In the genomic region with DNA sequence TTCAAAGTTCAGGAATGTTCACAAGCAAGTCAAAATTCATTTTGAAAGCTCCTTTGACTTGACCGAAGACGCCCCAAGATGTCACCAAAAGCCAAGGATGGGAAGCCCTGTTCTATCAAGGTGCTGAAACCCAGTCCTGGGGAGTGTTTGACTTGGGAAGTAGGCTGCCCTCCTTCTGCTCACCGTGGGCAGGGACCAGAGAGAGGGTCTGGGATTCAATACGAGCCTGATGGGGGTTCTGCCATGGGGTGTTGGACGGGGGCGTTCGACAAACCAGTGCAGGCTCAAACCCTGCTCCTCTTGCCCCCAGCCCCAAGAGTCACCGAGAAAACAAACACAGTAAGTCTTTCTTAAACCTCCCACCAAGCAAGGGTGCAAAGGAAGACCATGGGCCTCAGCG, we compare ENCODE assay signal across 37 cellular contexts.
"Had no signal": no experiment of that assay in that cellular context is flagged by ENCODE, and none has a peak within 500 bp of the region (broad histone marks: within the 10 kb centered on the region; RNA-seq: fewer than 3 reads in every experiment).

No MANE protein-coding gene starts in this region.

- H3K27ac Mint-ChIP-seq: activated B cell treated with CpG ODN at 0.5 μM for 24 hours; activated CD4-positive, alpha-beta memory T cell treated with anti-CD3 and anti-CD28 coated beads for 36 hours; activated CD8-positive, alpha-beta T cell treated with anti-CD3 and anti-CD28 coated beads for 36 hours; activated naive CD4-positive, alpha-beta T cell treated with anti-CD3 and anti-CD28 coated beads for 36 hours; activated naive CD4-positive, alpha-beta T cell treated with anti-CD3 and anti-CD28 coated beads, Interleukin-2, amount 50 U/mL, for 72 hours; activated naive CD8-positive, alpha-beta T cell treated with anti-CD3 and anti-CD28 coated beads for 36 hours; activated T-cell treated with anti-CD3 and anti-CD28 coated beads, Interleukin-2, amount 50 U/mL, for 72 hours; activated T-helper 1 cell treated with anti-CD3 and anti-CD28 coated beads, Interleukin-12 subunit alpha, Interleukin-12 subunit beta, Interleukin-2, Interleukin-4 antibody, amounts not matched to agents 30 ng/mL and 10 ng/mL and 1 ng/mL, durations not matched to agents 14 hours and 24 hours and 36 hours; activated T-helper 17 cell treated with anti-CD3 and anti-CD28 coated beads, Interleukin-2, amount 50 U/mL, for 72 hours; T-helper 1 cell treated with Interleukin-12 subunit alpha and Interleukin-12 subunit beta and Interleukin-4 antibody, amounts not matched to agents 30 μg/mL and 1 μg/mL, for 36 hours; T-helper 2 cell treated with Interferon-gamma antibody and Interleukin-4, amounts not matched to agents 5 μg/mL and 100 μg/mL, for 36 hours had no signal

- H3K4me1 Mint-ChIP-seq: activated T-helper 17 cell treated with anti-CD3 and anti-CD28 coated beads, Interleukin-2, amount 50 U/mL, for 72 hours; central memory CD8-positive, alpha-beta T cell had no signal

- H3K36me3 Mint-ChIP-seq: activated CD4-positive, alpha-beta memory T cell treated with anti-CD3 and anti-CD28 coated beads for 36 hours; activated naive CD4-positive, alpha-beta T cell treated with anti-CD3 and anti-CD28 coated beads, Interleukin-2, amount 50 U/mL, for 72 hours; activated naive CD8-positive, alpha-beta T cell treated with anti-CD3 and anti-CD28 coated beads for 36 hours had no signal

- H3K9me3 ChIP-seq: adrenal gland, body of pancreas, breast epithelium had no signal

- H3K9me3 Mint-ChIP-seq: activated B cell treated with CpG ODN at 0.5 μM for 24 hours; activated CD4-positive, alpha-beta memory T cell treated with anti-CD3 and anti-CD28 coated beads for 36 hours; activated CD8-positive, alpha-beta T cell treated with anti-CD3 and anti-CD28 coated beads for 36 hours; activated naive CD4-positive, alpha-beta T cell treated with anti-CD3 and anti-CD28 coated beads for 36 hours; activated naive CD4-positive, alpha-beta T cell treated with anti-CD3 and anti-CD28 coated beads, Interleukin-2, amount 50 U/mL, for 72 hours; activated naive CD8-positive, alpha-beta T cell treated with anti-CD3 and anti-CD28 coated beads for 36 hours; activated T-cell treated with anti-CD3 and anti-CD28 coated beads, Interleukin-2, amount 50 U/mL, for 4 hours; activated T-cell treated with anti-CD3 and anti-CD28 coated beads, Interleukin-2, amount 50 U/mL, for 72 hours; activated T-helper 1 cell treated with anti-CD3 and anti-CD28 coated beads, Interleukin-12 subunit alpha, Interleukin-12 subunit beta, Interleukin-2, Interleukin-4 antibody, amounts not matched to agents 30 ng/mL and 10 ng/mL and 1 ng/mL, durations not matched to agents 14 hours and 24 hours and 36 hours; activated T-helper 17 cell treated with anti-CD3 and anti-CD28 coated beads, Interleukin-2, amount 50 U/mL, for 72 hours; central memory CD8-positive, alpha-beta T cell; T-helper 1 cell treated with Interleukin-12 subunit alpha and Interleukin-12 subunit beta and Interleukin-4 antibody, amounts not matched to agents 30 μg/mL and 1 μg/mL, for 36 hours; T-helper 2 cell treated with Interferon-gamma antibody and Interleukin-4, amounts not matched to agents 5 μg/mL and 100 μg/mL, for 36 hours had no signal

- H3K36me3 ChIP-seq: adrenal gland, brain microvascular endothelial cell, breast epithelium, cardiac muscle cell had no signal

- H3K27me3 ChIP-seq: body of pancreas, brain microvascular endothelial cell, breast epithelium, cardiac muscle cell had no signal

- H3K4me3 Mint-ChIP-seq: activated B cell treated with CpG ODN at 0.5 μM for 24 hours; activated CD4-positive, alpha-beta memory T cell treated with anti-CD3 and anti-CD28 coated beads for 36 hours; activated CD8-positive, alpha-beta T cell treated with anti-CD3 and anti-CD28 coated beads for 36 hours; activated naive CD4-positive, alpha-beta T cell treated with anti-CD3 and anti-CD28 coated beads for 36 hours; activated naive CD8-positive, alpha-beta T cell treated with anti-CD3 and anti-CD28 coated beads for 36 hours; activated T-cell treated with anti-CD3 and anti-CD28 coated beads, Interleukin-2, amount 50 U/mL, for 4 hours; activated T-cell treated with anti-CD3 and anti-CD28 coated beads, Interleukin-2, amount 50 U/mL, for 72 hours; activated T-helper 1 cell treated with anti-CD3 and anti-CD28 coated beads, Interleukin-12 subunit alpha, Interleukin-12 subunit beta, Interleukin-2, Interleukin-4 antibody, amounts not matched to agents 30 ng/mL and 10 ng/mL and 1 ng/mL, durations not matched to agents 14 hours and 24 hours and 36 hours; activated T-helper 17 cell treated with anti-CD3 and anti-CD28 coated beads, Interleukin-2, amount 50 U/mL, for 72 hours; central memory CD8-positive, alpha-beta T cell; T-helper 1 cell treated with Interleukin-12 subunit alpha and Interleukin-12 subunit beta and Interleukin-4 antibody, amounts not matched to agents 30 μg/mL and 1 μg/mL, for 36 hours; T-helper 2 cell treated with Interferon-gamma antibody and Interleukin-4, amounts not matched to agents 5 μg/mL and 100 μg/mL, for 36 hours had no signal

- DNase-seq: activated B cell treated with CpG ODN at 0.5 μM for 24 hours; activated CD4-positive, alpha-beta memory T cell treated with anti-CD3 and anti-CD28 coated beads for 36 hours; activated CD4-positive, alpha-beta T cell treated with anti-CD3 and anti-CD28 coated beads for 48 hours; activated CD4-positive, alpha-beta T cell treated with anti-CD3 and anti-CD28 coated beads, Interleukin-2, amount 50 U/mL, for 1 hour; activated CD4-positive, alpha-beta T cell treated with anti-CD3 and anti-CD28 coated beads, Interleukin-2, amount 50 U/mL, for 4 hours; activated CD4-positive, CD25-positive, alpha-beta regulatory T cell treated with anti-CD3 and anti-CD28 coated beads, Interleukin-2, amount 50 U/mL, for 72 hours; activated CD8-positive, alpha-beta memory T cell treated with anti-CD3 and anti-CD28 coated beads, Interleukin-2, amount 50 U/mL, for 4 hours; activated CD8-positive, alpha-beta T cell treated with anti-CD3 and anti-CD28 coated beads for 36 hours; activated effector memory CD4-positive, alpha-beta T cell treated with anti-CD3 and anti-CD28 coated beads, Interleukin-2, amount 50 U/mL, for 16 hours; activated gamma-delta T cell treated with Interleukin-2 at 50 U/mL for 16 hours; activated naive CD4-positive, alpha-beta T cell; activated naive CD4-positive, alpha-beta T cell treated with anti-CD3 and anti-CD28 coated beads for 36 hours; activated naive CD4-positive, alpha-beta T cell treated with anti-CD3 and anti-CD28 coated beads, Interleukin-2, amount 50 U/mL, for 16 hours; activated naive CD8-positive, alpha-beta T cell treated with anti-CD3 and anti-CD28 coated beads for 36 hours; activated T-cell treated with anti-CD3 and anti-CD28 coated beads for 4 hours; activated T-cell treated with anti-CD3 and anti-CD28 coated beads, Interleukin-2, amount 50 U/mL, for 1 hour; activated T-cell treated with anti-CD3 and anti-CD28 coated beads, Interleukin-2, amount 50 U/mL, for 4 hours; activated T-cell treated with anti-CD3 and anti-CD28 coated beads, Interleukin-2, amount 50 U/mL, for 72 hours; adrenal gland; amniotic stem cell; aorta; brain microvascular endothelial cell; caudate nucleus; cerebellar nuclear complex; T-helper 1 cell; T-helper 2 cell; T-helper 9 cell had no signal

- H3K4me3 ChIP-seq: adrenal gland, body of pancreas, breast epithelium, cardiac muscle cell had no signal

- H3K27ac ChIP-seq: adrenal gland, body of pancreas, brain microvascular endothelial cell, breast epithelium, cardiac muscle cell, VCaP had no signal

- H3K4me1 ChIP-seq: adrenal gland, breast epithelium had no signal
